22 cellular contexts compared by ENCODE assay signal in the genomic region with DNA sequence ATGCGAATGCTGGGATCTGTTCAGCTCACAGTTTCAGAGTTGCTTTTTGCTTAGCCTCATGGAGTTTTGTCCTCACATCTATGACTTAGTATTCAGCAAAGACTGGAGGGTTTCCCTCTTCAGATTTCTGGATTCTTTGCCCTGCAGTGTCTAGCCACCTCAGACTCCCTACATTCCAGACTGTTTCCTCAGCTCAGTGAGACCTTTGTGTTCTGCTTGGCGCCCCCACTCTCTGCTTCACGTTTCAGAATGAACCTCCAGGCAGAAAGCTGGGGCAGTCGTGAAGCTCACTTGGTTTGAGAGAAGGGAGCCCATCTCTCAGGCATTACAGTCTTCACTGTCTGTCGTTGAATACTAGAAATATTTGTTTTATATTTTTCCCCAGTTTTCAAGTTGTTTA.
A peak's percentile ranks its signal among the peaks of the same experiment; 100 is the strongest.
DNase-seq lines count a peak whose midpoint lies in the region; ATAC-seq, FAIRE-seq and TF ChIP-seq lines count a peak whose summit lies in the region.
"Had no signal": no experiment of that assay in that cellular context is flagged by ENCODE, and none has a peak within 500 bp of the region (broad histone marks: within the 10 kb centered on the region; RNA-seq: fewer than 3 reads in every experiment).

No MANE protein-coding gene starts in this region.

- peaks cover 12% of the 10 kb centered on the region for H3K27me3 Mint-ChIP-seq in activated naive CD8-positive, alpha-beta T cell treated with anti-CD3 and anti-CD28 coated beads, Interleukin-2, amount 50 U/mL, for 24 hours

- H3K4me2 ChIP-seq in DOHH2 (ENCODE audit: low read length) (peak overlapping the region; percentile 39), H1 (ENCODE audit: insufficient read depth in 1 of 2, low read depth in 2 of 2, low read length in 2 of 2) (no peak overlapping the region), mesendoderm (ENCODE audit: low read length) (no peak overlapping the region)

- H4K8ac ChIP-seq in H1 (ENCODE audit: extremely low read depth, insufficient read depth, low read length), result no peak overlapping the region
- H4K8ac ChIP-seq in mesendoderm (ENCODE audit: low read depth, low read length), result no peak overlapping the region

- H2BK120ac ChIP-seq in H1 (replicated peaks; ENCODE audit: low read depth, low read length) (no peak overlapping the region), mesendoderm (ENCODE audit: low read depth, low read length) (no peak overlapping the region)

- H3K9ac ChIP-seq in NT2/D1 (ENCODE audit: insufficient read length, low read depth) (no peak overlapping the region), H1 (replicated peaks in 1 of 4; ENCODE audit: extremely low read depth in 1 of 4, low read depth in 3 of 4, low read length in 3 of 4) (no peak overlapping the region), mesendoderm (ENCODE audit: low read length) (no peak overlapping the region)
- H3K9ac ChIP-seq: BLaER1 had no signal

- no peak overlapping the region for H3K18ac ChIP-seq in H1 (ENCODE audit: extremely low read depth, low read length)
- no peak overlapping the region for H3K18ac ChIP-seq in mesendoderm (ENCODE audit: low read length)

- no peak overlapping the region for H3K23ac ChIP-seq in H1 (ENCODE audit: insufficient read length)
- no peak overlapping the region for H3K23ac ChIP-seq in mesendoderm (ENCODE audit: low read length)

- H3F3A ChIP-seq in DOHH2 (ENCODE audit: control insufficient read depth, insufficient read depth), result no peaks in the 10 kb centered on the region

- no peak overlapping the region for H3K14ac ChIP-seq in H1 (ENCODE audit: insufficient read length)

- H3K27ac Mint-ChIP-seq in activated naive CD8-positive, alpha-beta T cell treated with anti-CD3 and anti-CD28 coated beads, Interleukin-2, amount 50 U/mL, for 24 hours, result no peak overlapping the region

- H3K23me2 ChIP-seq in H1 (ENCODE audit: low read depth, low read length), result no peaks in the 10 kb centered on the region

- no peak overlapping the region for H2BK5ac ChIP-seq in H1 (ENCODE audit: low read depth, low read length)
- H2BK5ac ChIP-seq in mesendoderm (ENCODE audit: low read length), result no peak overlapping the region

- POLR2A ChIA-PET in H1 (lab: Charles Lee; ENCODE audit: partially characterized antibody), result interaction anchor here (1.0 to 1.7 kb wide), 2 partner anchors 10 to 14 kb away, joined by 3 read pairs; no protein-coding TSS in a partner anchor

- CTCF ChIA-PET in H1 (lab: Charles Lee; ENCODE audit: partially characterized antibody), result interaction anchor here (1.8 kb wide), 2 partner anchors 30 to 56 kb away, joined by 4 read pairs; no protein-coding TSS in a partner anchor

- H3K4me3 ChIP-seq in DOHH2 (ENCODE audit: low read length) (no peak overlapping the region), NT2/D1 (ENCODE audit: insufficient read length, low read depth) (no peak overlapping the region), H1 (ENCODE audit: extremely low read depth in 1 of 4, insufficient read depth in 2 of 4, low read depth in 3 of 4, low read length in 4 of 4) (no peak overlapping the region), mesendoderm (ENCODE audit: low read length) (no peak overlapping the region), tibial nerve (no peak overlapping the region)
- H3K4me3 ChIP-seq: BLaER1, Peyer's patch had no signal

- H3K79me1 ChIP-seq in H1 (ENCODE audit: low read depth, low read length) (no peaks in the 10 kb centered on the region), mesendoderm (ENCODE audit: low read length) (no peaks in the 10 kb centered on the region)

- peak; percentile 52 for FAIRE-seq in H1 (lab: Jason Lieb, UNC)
- FAIRE-seq: A204.1, G401.6, HepG2 had no signal

- no peaks in the 10 kb centered on the region for H3K9me2 ChIP-seq in DOHH2 (replicated peaks; ENCODE audit: control insufficient read depth, low read length)

- H3K56ac ChIP-seq in H1 (replicated peaks; ENCODE audit: insufficient read length, low read depth, low read length), result no peak overlapping the region
- no peak overlapping the region for H3K56ac ChIP-seq in mesendoderm (ENCODE audit: low read length)

- peaks cover 4% of the 10 kb centered on the region for H3K9me3 Mint-ChIP-seq in activated naive CD8-positive, alpha-beta T cell treated with anti-CD3 and anti-CD28 coated beads, Interleukin-2, amount 50 U/mL, for 24 hours

- TF ChIP-seq EP300 in H1 (IDR thresholded peaks at IDR 0.05; ENCODE audit: borderline replicate concordance in 1 of 2, low read depth in 2 of 2, low read length in 2 of 2) (no peak), tibial nerve (IDR thresholded peaks at IDR 0.05) (no peak)

- no peak for TF ChIP-seq RAD21 in H1 (IDR thresholded peaks at IDR 0.05 in 1 of 2, conservative IDR thresholded peaks at IDR 0.05 in 1 of 2; ENCODE audit: low read depth in 2 of 2, low read length in 2 of 2)

- H4K20me1 ChIP-seq in DOHH2 (ENCODE audit: control insufficient read depth, insufficient read depth, low read depth, low read length), result no peaks in the 10 kb centered on the region
- no peaks in the 10 kb centered on the region for H4K20me1 ChIP-seq in H1 (replicated peaks in 1 of 2; ENCODE audit: control insufficient read depth in 1 of 2, insufficient read depth in 2 of 2, low read length in 2 of 2)
- H4K20me1 ChIP-seq: BLaER1 had no signal

- ATAC-seq in activated naive CD8-positive, alpha-beta T cell treated with anti-CD3 and anti-CD28 coated beads, Interleukin-2, amount 50 U/mL, for 24 hours, result no peak
- ATAC-seq: HepG2 had no signal

- no peak overlapping the region for H4K91ac ChIP-seq in H1 (replicated peaks; ENCODE audit: insufficient read length, low read length)

- H3K9me3 ChIP-seq in DOHH2 (ENCODE audit: control insufficient read depth, insufficient read depth, low read length), result no peaks in the 10 kb centered on the region
- no peaks in the 10 kb centered on the region for H3K9me3 ChIP-seq in NT2/D1 (ENCODE audit: insufficient read depth, low read length)
- no peaks in the 10 kb centered on the region for H3K9me3 ChIP-seq in H1 (ENCODE audit: insufficient read depth in 2 of 2, low read depth in 1 of 2, low read length in 1 of 2)
- peaks cover 0 to 15% (median 2%) of the 10 kb centered on the region in 4 donors for H3K9me3 ChIP-seq in tibial nerve
- H3K9me3 ChIP-seq: Peyer's patch had no signal

- no peaks in the 10 kb centered on the region for H3K36me3 ChIP-seq in DOHH2 (ENCODE audit: control insufficient read depth, low read length)
- no peaks in the 10 kb centered on the region for H3K36me3 ChIP-seq in NT2/D1 (ENCODE audit: insufficient read depth, insufficient read length, low read length)
- H3K36me3 ChIP-seq in H1 (ENCODE audit: control insufficient read depth in 2 of 4, insufficient read depth in 4 of 4, low read length in 3 of 4), result no peaks in the 10 kb centered on the region
- no peaks in the 10 kb centered on the region for H3K36me3 ChIP-seq in mesendoderm (ENCODE audit: control insufficient read depth, insufficient read depth, low read length)
- peaks cover 0 to under 1% (median 0%) of the 10 kb centered on the region in 3 donors for H3K36me3 ChIP-seq in tibial nerve
- H3K36me3 ChIP-seq: BLaER1, Peyer's patch had no signal

- H3K4me1 ChIP-seq in DOHH2 (ENCODE audit: control insufficient read depth, low read length) (peaks cover 16% of the 10 kb centered on the region), NT2/D1 (ENCODE audit: insufficient read depth, insufficient read length) (peaks cover 13% of the 10 kb centered on the region), H1 (replicated peaks in 1 of 4; ENCODE audit: control insufficient read depth in 3 of 4, insufficient read depth in 4 of 4, low read length in 3 of 4) (peaks cover 0 to 7% (median 0%) of the 10 kb centered on the region in 4 experiments; a peak in 2 of 7 replicates), mesendoderm (ENCODE audit: control insufficient read depth, low read depth, low read length) (no peaks in the 10 kb centered on the region), tibial nerve (no peaks in the 10 kb centered on the region)
- H3K4me1 ChIP-seq: Peyer's patch had no signal

- no peak overlapping the region for H2AK5ac ChIP-seq in H1 (ENCODE audit: low read depth, low read length)
- H2AK5ac ChIP-seq in mesendoderm (ENCODE audit: low read length), result no peak overlapping the region

- H3K36me3 Mint-ChIP-seq in activated naive CD8-positive, alpha-beta T cell treated with anti-CD3 and anti-CD28 coated beads, Interleukin-2, amount 50 U/mL, for 24 hours (ENCODE audit: low read depth), result no peaks in the 10 kb centered on the region
- H3K36me3 Mint-ChIP-seq: CD4-positive, alpha-beta memory T cell had no signal

- TF ChIP-seq POLR2A in H1 (IDR thresholded peaks at IDR 0.05; ENCODE audit: control extremely low read depth in 1 of 2, low read depth in 2 of 2, low read length in 2 of 2), result no peak
- no peak for TF ChIP-seq POLR2A in tibial nerve (IDR thresholded peaks at IDR 0.05)

- H3K79me2 ChIP-seq in DOHH2 (ENCODE audit: control insufficient read depth, low read length) (no peaks in the 10 kb centered on the region), H1 (ENCODE audit: control insufficient read depth in 1 of 2, insufficient read depth in 2 of 2, low read length in 2 of 2) (no peaks in the 10 kb centered on the region), mesendoderm (ENCODE audit: control insufficient read depth, insufficient read depth, low read length) (no peaks in the 10 kb centered on the region)

- H2AFZ ChIP-seq in H1 (ENCODE audit: low read length), result peak overlapping the region; percentile 96

- H3K27me3 ChIP-seq in DOHH2 (ENCODE audit: control insufficient read depth, low read length), result peaks cover 5% of the 10 kb centered on the region; the same call in 1 of the 2 replicates
- no peaks in the 10 kb centered on the region for H3K27me3 ChIP-seq in NT2/D1 (ENCODE audit: insufficient read depth, insufficient read length)
- H3K27me3 ChIP-seq in H1 (replicated peaks in 1 of 4; ENCODE audit: control insufficient read depth in 3 of 4, extremely low read depth in 1 of 4, insufficient read depth in 3 of 4, low read length in 3 of 4), result no peaks in the 10 kb centered on the region
- no peaks in the 10 kb centered on the region for H3K27me3 ChIP-seq in mesendoderm (ENCODE audit: insufficient read depth, low read length, poor library complexity)
- no peaks in the 10 kb centered on the region for H3K27me3 ChIP-seq in tibial nerve
- H3K27me3 ChIP-seq: BLaER1, Peyer's patch had no signal

- H2BK20ac ChIP-seq in H1 (ENCODE audit: low read length), result no peak overlapping the region

- peak; percentile 22 for DNase-seq in NT2/D1 (ENCODE audit: low read depth, low spot score)
- DNase-seq in H1 (ENCODE audit: low read depth in 1 of 2, low spot score in 2 of 2), result no peak
- peak; percentile 13 for DNase-seq in mesendoderm
- no peak for DNase-seq in NCI-H146 (lab: John Stamatoyannopoulos, UW)
- DNase-seq in activated naive CD8-positive, alpha-beta T cell treated with anti-CD3 and anti-CD28 coated beads, Interleukin-2, amount 50 U/mL, for 24 hours, result no peak
- DNase-seq in tibial nerve (ENCODE audit: low spot score in 2 of 2), result no peak
- no peak for DNase-seq in NCI-H1694 (lab: John Stamatoyannopoulos, UW)
- DNase-seq: CD4-positive, alpha-beta memory T cell; COR-L47; DMS53; Kasumi-1; NCI-H1105; NCI-H2029 treated with DMSO at 0.1 percent for 48 hours; NCI-H510A; OCI-M1; Peyer's patch; SHP77 treated with DMSO at 0.1 percent for 48 hours had no signal

- WGBS in H1 (ENCODE audit: extremely low coverage in 1 of 2, insufficient coverage in 1 of 2, insufficient read length in 1 of 2, insufficient replicate concordance in 2 of 2, low coverage in 1 of 2, low lambda C conversion rate in 2 of 2, missing lambda C conversion rate in 1 of 2), 2 experiments, result 48% methylated on average over 5 of the region's 5 CpGs; no CpG with 5 or more reads in 1 of the 2 experiments
- WGBS in mesendoderm (ENCODE audit: extremely low coverage, insufficient coverage, low lambda C conversion rate), result no CpG with 5 or more reads among the region's 5 CpGs
- 48 to 52% methylated on average over 5 of the region's 5 CpGs for WGBS in tibial nerve, 2 donors

- H3K4me1 Mint-ChIP-seq in activated naive CD8-positive, alpha-beta T cell treated with anti-CD3 and anti-CD28 coated beads, Interleukin-2, amount 50 U/mL, for 24 hours, result no peaks in the 10 kb centered on the region
- H3K4me1 Mint-ChIP-seq: CD4-positive, alpha-beta memory T cell had no signal

- no peak for TF ChIP-seq CTCF in DOHH2 (IDR thresholded peaks at IDR 0.05; ENCODE audit: low read depth, low read length, poor library complexity, severe bottlenecking)
- no peak for TF ChIP-seq CTCF in H1 (IDR thresholded peaks at IDR 0.05; ENCODE audit: control extremely low read depth in 1 of 3, insufficient read depth in 1 of 3, low read depth in 1 of 3, low read length in 3 of 3)
- TF ChIP-seq CTCF in tibial nerve (IDR thresholded peaks at IDR 0.05), result no peak

- H4K5ac ChIP-seq in H1 (ENCODE audit: insufficient read length, low read depth, low read length) (no peak overlapping the region), mesendoderm (ENCODE audit: low read length) (no peak overlapping the region)

- no peak overlapping the region for H3K27ac ChIP-seq in DOHH2 (ENCODE audit: low read depth, low read length)
- H3K27ac ChIP-seq in H1 (ENCODE audit: low read depth, low read length), result no peak overlapping the region
- H3K27ac ChIP-seq in mesendoderm (ENCODE audit: low read depth, low read length), result no peak overlapping the region
- H3K27ac ChIP-seq in tibial nerve, result no peak overlapping the region
- H3K27ac ChIP-seq: BLaER1, Peyer's patch had no signal

- no peak overlapping the region for H2BK15ac ChIP-seq in H1 (ENCODE audit: low read length)
- no peak overlapping the region for H2BK15ac ChIP-seq in mesendoderm (replicated peaks; ENCODE audit: low read depth)

- H3K4ac ChIP-seq in H1 (replicated peaks; ENCODE audit: insufficient read length, low read depth, low read length), result no peak overlapping the region
- H3K4ac ChIP-seq in mesendoderm (ENCODE audit: low read depth, low read length), result no peak overlapping the region

- H2BK12ac ChIP-seq in H1 (ENCODE audit: low read depth, low read length), result no peak overlapping the region

- H3K4me3 Mint-ChIP-seq in activated naive CD8-positive, alpha-beta T cell treated with anti-CD3 and anti-CD28 coated beads, Interleukin-2, amount 50 U/mL, for 24 hours, result no peak overlapping the region
- H3K4me3 Mint-ChIP-seq: CD4-positive, alpha-beta memory T cell had no signal

Comparison
In these comparisons a context has a peak if more than half of its experiments do, and no peak if none do; other contexts are left out.
1. DNase-seq: peak in NT2/D1 (single experiment) and mesendoderm (single experiment); none in H1 (0 of 2), NCI-H146 (single experiment), activated naive CD8-positive, alpha-beta T cell treated with anti-CD3 and anti-CD28 coated beads, Interleukin-2, amount 50 U/mL, for 24 hours (single experiment), tibial nerve (0 of 2) and NCI-H1694 (single experiment).